In the genomic region with DNA sequence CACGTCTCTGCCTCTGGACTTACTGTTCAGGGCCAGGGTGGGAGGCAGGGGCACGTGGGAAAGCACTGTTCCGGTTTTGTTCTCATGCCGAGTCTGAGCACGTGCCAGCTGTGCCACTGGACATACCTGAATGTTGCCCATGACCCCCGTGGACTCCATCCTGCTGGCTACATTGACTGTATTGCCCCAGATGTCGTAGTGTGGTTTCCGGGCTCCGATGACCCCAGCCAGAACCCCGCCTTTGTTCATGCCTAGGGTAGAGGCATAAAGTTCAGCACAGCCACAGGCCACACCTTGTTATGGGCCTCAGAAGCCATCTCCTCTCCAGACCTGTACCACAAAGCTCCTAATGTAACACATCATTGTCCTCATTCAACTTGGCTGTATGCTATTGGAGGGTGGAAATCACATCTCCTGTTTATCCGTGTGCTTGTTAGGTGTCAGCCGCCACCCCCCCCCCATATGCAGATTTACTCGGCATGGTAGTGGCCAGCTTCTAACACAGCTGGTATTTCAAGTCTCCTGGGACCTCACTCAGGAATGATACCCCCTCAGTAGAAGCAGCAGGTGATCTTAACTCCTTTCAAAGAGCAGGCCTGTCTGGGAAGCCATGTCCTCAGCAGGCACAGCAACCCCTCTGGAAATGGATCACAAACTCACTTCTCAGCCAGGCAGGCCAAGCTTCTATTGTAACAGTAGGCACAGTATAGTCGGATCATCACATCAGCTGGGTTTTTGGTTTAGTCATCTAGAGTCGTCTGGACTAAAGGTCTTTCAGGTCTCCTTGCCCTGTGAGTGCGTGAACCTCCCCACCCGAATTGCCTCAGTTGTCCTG, we compare ENCODE assay signal across 1 cellular context.
TF ChIP-seq lines count a peak whose summit lies in the region.

No MANE protein-coding gene starts in this region.

TF ChIP-seq in H1, 55 proteins besides CTCF, POLR2A, EP300 and RAD21:
- TF ChIP-seq BRCA1 (IDR thresholded peaks at IDR 0.05; ENCODE audit: low read depth, low read length) (no peak), TEAD4 (IDR thresholded peaks at IDR 0.05; ENCODE audit: low read depth, low read length) (no peak), POLR2AphosphoS5 (IDR thresholded peaks at IDR 0.05; ENCODE audit: low read depth, low read length) (0 out of 2 replicates have a peak, but pooled peaks have one; percentile 61), CHD2 (IDR thresholded peaks at IDR 0.05; ENCODE audit: low read length) (0 out of 2 replicates have a peak, but pooled peaks have one; percentile 11)
- TF ChIP-seq, protein P1, sequence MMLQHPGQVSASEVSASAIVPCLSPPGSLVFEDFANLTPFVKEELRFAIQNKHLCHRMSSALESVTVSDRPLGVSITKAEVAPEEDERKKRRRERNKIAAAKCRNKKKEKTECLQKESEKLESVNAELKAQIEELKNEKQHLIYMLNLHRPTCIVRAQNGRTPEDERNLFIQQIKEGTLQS (IDR thresholded peaks at IDR 0.05; ENCODE audit: insufficient read depth, low read depth, low read length) = no peak
